In genomic region chr3:118675305-118675704, GRCh38 we compare ENCODE assay signal across 18 cellular contexts.
"Had no signal": no experiment of that assay in that cellular context is flagged by ENCODE, and none has a peak within 500 bp of the region (broad histone marks: within the 10 kb centered on the region; RNA-seq: fewer than 3 reads in every experiment).

No MANE protein-coding gene starts in this region.

- ATAC-seq: gastrocnemius medialis, right cardiac atrium, upper lobe of right lung had no signal

- DNase-seq: activated CD4-positive, alpha-beta T cell treated with anti-CD3 and anti-CD28 coated beads for 4 hours; activated CD4-positive, alpha-beta T cell treated with anti-CD3 and anti-CD28 coated beads, Interleukin-2, amount 50 U/mL, for 4 hours; activated CD8-positive, alpha-beta memory T cell treated with anti-CD3 and anti-CD28 coated beads, Interleukin-2, amount 50 U/mL, for 48 hours; activated gamma-delta T cell; activated naive CD4-positive, alpha-beta T cell treated with anti-CD3 and anti-CD28 coated beads, Interleukin-2, amount 10 ng/mL, durations not matched to agents 7 days and 5 days; activated naive CD8-positive, alpha-beta T cell treated with anti-CD3 and anti-CD28 coated beads, Interleukin-2, amount 10 ng/mL, durations not matched to agents 7 days and 5 days; activated T-cell treated with anti-CD3 and anti-CD28 coated beads, Interleukin-2, amount 50 U/mL, for 24 hours; dorsolateral prefrontal cortex; effector memory CD4-positive, alpha-beta T cell; erythroblast; gastrocnemius medialis; glutamatergic neuron; left ventricle myocardium inferior; posterior cingulate gyrus; right cardiac atrium; stimulated activated naive CD4-positive, alpha-beta T cell; tibial artery; upper lobe of right lung had no signal
